ENCODE assay signal across 7 cellular contexts in genomic region chr9:62915661-62916060, GRCh38.
DNase-seq lines count a peak whose midpoint lies in the region; ATAC-seq, FAIRE-seq and TF ChIP-seq lines count a peak whose summit lies in the region.
"Not testable (repeated sequence)": the region's sequence is repeated elsewhere in the genome, so short reads cannot be mapped to it uniquely, and the experiment has no call there.

No MANE protein-coding gene starts in this region.

- CTCF ChIA-PET in endothelial cell of umbilical vein (lab: Charles Lee), result not testable (repeated sequence)

- not testable (repeated sequence) for H3K4me1 ChIP-seq in endothelial cell of umbilical vein (ENCODE audit: control insufficient read depth, extremely low read depth, insufficient read depth, low read length)

- H3K27ac Mint-ChIP-seq in memory B cell, result not testable (repeated sequence)

- H2AFZ ChIP-seq in endothelial cell of umbilical vein (ENCODE audit: low read depth, low read length), result not testable (repeated sequence)

- not testable (repeated sequence) for H3K79me2 ChIP-seq in endothelial cell of umbilical vein (ENCODE audit: control insufficient read depth, insufficient read depth, low read length)

- H3K27me3 ChIP-seq in endothelial cell of umbilical vein (ENCODE audit: control insufficient read depth in 2 of 2, insufficient read depth in 2 of 2, low read length in 2 of 2), result not testable (repeated sequence)

- H3K9ac ChIP-seq in endothelial cell of umbilical vein (replicated peaks; ENCODE audit: extremely low read depth, insufficient read depth, low read length), result not testable (repeated sequence)

- intact Hi-C loops in endothelial cell of umbilical vein (cut with micrococcal nuclease), result not testable (repeated sequence)

- not testable (repeated sequence) for H3K4me3 Mint-ChIP-seq in memory B cell

- not testable (repeated sequence) for DNase-seq in endothelial cell of umbilical vein (ENCODE audit: low read depth, low spot score); memory B cell (ENCODE audit: low spot score in 2 of 2)

- H3K9me3 ChIP-seq in endothelial cell of umbilical vein (replicated peaks; ENCODE audit: control insufficient read depth, insufficient read depth, low read length), result not testable (repeated sequence)

- H3K36me3 ChIP-seq in endothelial cell of umbilical vein (ENCODE audit: control insufficient read depth in 2 of 2, extremely low read depth in 1 of 2, insufficient read depth in 2 of 2, low read length in 2 of 2), result not testable (repeated sequence)

- not testable (repeated sequence) for H3K27me3 Mint-ChIP-seq in memory B cell

- not testable (repeated sequence) for H3K4me3 ChIP-seq in endothelial cell of umbilical vein (replicated peaks in 1 of 3; ENCODE audit: insufficient read depth in 1 of 3, low read depth in 1 of 3, low read length in 3 of 3)

- H3K4me1 Mint-ChIP-seq in memory B cell, result not testable (repeated sequence)

- H3K27ac ChIP-seq in endothelial cell of umbilical vein (ENCODE audit: insufficient read depth, low read depth, low read length), result not testable (repeated sequence)

- not testable (repeated sequence) for H3K4me2 ChIP-seq in endothelial cell of umbilical vein (ENCODE audit: insufficient read depth, low read length)

- not testable (repeated sequence) for TF ChIP-seq CTCF in endothelial cell of umbilical vein (IDR thresholded peaks at IDR 0.05; ENCODE audit: extremely low read depth in 1 of 2, insufficient read depth in 1 of 2, low read depth in 1 of 2, low read length in 2 of 2)

- peak; percentile 96 for ATAC-seq in GM18861 (IDR thresholded peaks at IDR 0.05; ENCODE audit: unreplicated experiment)
- peak; percentile 100 for ATAC-seq in GM21381 (IDR thresholded peaks at IDR 0.05; ENCODE audit: unreplicated experiment)
- ATAC-seq in HG02798 (IDR thresholded peaks at IDR 0.05; ENCODE audit: poor library complexity, unreplicated experiment), result peak; percentile 100
- peak; percentile 100 for ATAC-seq in HG03280 (IDR thresholded peaks at IDR 0.05; ENCODE audit: unreplicated experiment)
- peak; percentile 99 for ATAC-seq in memory B cell (ENCODE audit: low read depth)

- not testable (repeated sequence) for H3K9me1 ChIP-seq in endothelial cell of umbilical vein (replicated peaks; ENCODE audit: control insufficient read depth, extremely low read depth, insufficient read depth, low read length)

- not testable (repeated sequence) for H3K9me3 Mint-ChIP-seq in memory B cell

- TF ChIP-seq POLR2A in endothelial cell of umbilical vein (IDR thresholded peaks at IDR 0.05; ENCODE audit: low read depth, low read length), result not testable (repeated sequence)

- dilution Hi-C loops in endothelial cell of umbilical vein (cut with MboI; ENCODE audit: extremely low pct_ligation_motif_present, low sequenced_read_pairs), result not testable (repeated sequence)

- POLR2A ChIA-PET in endothelial cell of umbilical vein (lab: Charles Lee), result not testable (repeated sequence)

- not testable (repeated sequence) for BruUV-seq in endothelial cell of umbilical vein (replicated peaks; lab: Mats Ljungman, UMichigan)

- peak; percentile 73 for FAIRE-seq in TTC549 (lab: Jason Lieb, UNC)
- FAIRE-seq in endothelial cell of umbilical vein (lab: Jason Lieb, UNC), result peak; percentile 95

- not testable (repeated sequence) for H3K36me3 Mint-ChIP-seq in memory B cell

- H4K20me1 ChIP-seq in endothelial cell of umbilical vein (replicated peaks; ENCODE audit: control insufficient read depth, extremely low read depth, insufficient read depth, low read length), result not testable (repeated sequence)
